ENCODE assay signal across 7 cellular contexts in genomic region chr10:112175409-112175808, GRCh38.
"Had no signal": no experiment of that assay in that cellular context is flagged by ENCODE, and none has a peak within 500 bp of the region (broad histone marks: within the 10 kb centered on the region; RNA-seq: fewer than 3 reads in every experiment).

No MANE protein-coding gene starts in this region.

- ATAC-seq: GM23338 had no signal

- H3K4me3 ChIP-seq: GM23338 had no signal

- H3K9me3 Mint-ChIP-seq: GM23338, H9, IgD-negative memory B cell had no signal

- H3K27ac Mint-ChIP-seq: GM23338, H9, IgD-negative memory B cell had no signal

- H2AFZ ChIP-seq: GM23338 had no signal

- FAIRE-seq: H1, H54, HTR-8/SVneo had no signal

- H3K4me2 ChIP-seq: GM23338 had no signal

- H3K4me1 Mint-ChIP-seq: GM23338, H9, IgD-negative memory B cell had no signal

- DNase-seq: H9, HCEC 1CT had no signal

- H3K4me3 Mint-ChIP-seq: GM23338, H9, IgD-negative memory B cell had no signal

- H3K27me3 Mint-ChIP-seq: IgD-negative memory B cell had no signal
